8 cellular contexts compared by ENCODE assay signal in the genomic region with DNA sequence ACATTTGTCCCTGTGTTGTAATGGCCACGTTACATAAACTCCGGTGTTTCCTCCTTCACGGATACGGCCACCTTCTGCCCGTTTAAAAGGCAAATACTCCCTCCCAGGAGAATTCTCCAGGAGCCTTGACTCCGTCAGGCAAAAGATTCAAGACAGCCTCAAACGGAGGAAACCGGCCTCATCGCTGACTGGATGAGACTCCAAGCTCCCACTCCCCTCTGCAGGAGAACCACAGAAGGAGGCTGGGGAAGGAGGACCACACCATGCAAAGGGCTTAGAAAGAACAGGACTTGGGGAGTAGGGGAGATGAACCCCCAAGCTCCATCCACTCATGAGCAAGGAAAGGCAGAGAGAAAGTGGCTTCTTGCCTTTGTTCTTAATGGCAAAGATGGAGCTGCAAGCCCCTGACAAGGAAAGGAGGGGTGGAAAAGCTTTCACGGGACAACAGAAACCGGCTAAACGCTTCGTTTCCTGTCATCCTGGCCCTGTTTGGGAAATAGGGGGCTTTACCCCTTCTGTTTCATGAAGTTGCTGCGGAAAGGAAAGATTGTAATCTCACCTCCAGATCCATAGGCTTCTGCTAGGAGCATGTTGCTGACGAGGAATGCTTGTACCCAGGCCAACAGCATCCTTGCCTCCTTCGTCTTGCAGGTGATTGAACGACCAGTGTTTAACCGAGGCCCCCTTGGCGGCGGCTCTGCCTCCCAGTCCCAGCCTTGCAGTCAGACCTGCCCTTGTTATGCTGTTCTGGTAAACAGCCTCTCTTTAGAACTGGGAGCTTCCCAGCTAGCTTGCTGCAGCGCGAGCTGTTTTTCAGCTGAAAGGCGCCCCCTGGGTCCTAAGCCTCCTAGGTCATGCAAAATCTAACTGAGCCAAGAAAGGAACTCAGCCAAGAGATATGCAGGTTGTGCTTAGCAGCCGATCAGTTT. TPM values are rescaled to one million over a fixed set of nuclear protein-coding genes. Genes with fewer than 3 reads are reported as not detected.
DNase-seq lines count a peak whose midpoint lies in the region; ATAC-seq, FAIRE-seq and TF ChIP-seq lines count a peak whose summit lies in the region.

A gene with protein sequence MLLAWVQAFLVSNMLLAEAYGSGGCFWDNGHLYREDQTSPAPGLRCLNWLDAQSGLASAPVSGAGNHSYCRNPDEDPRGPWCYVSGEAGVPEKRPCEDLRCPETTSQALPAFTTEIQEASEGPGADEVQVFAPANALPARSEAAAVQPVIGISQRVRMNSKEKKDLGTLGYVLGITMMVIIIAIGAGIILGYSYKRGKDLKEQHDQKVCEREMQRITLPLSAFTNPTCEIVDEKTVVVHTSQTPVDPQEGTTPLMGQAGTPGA (minus strand): TSS at position 773 of the 929 bp plus-strand sequence. CDS start 144 bp downstream, at position 629.

- TF ChIP-seq POLR2A in GM12892 (IDR thresholded peaks at IDR 0.05; ENCODE audit: low read depth, low read length) = no peak

- no peaks in the 10 kb centered on the region for H3F3A ChIP-seq in neural cell (ENCODE audit: insufficient read depth, low read length, poor library complexity, severe bottlenecking)

- no peaks in the 10 kb centered on the region for H3K9me3 ChIP-seq in MG63
- H3K9me3 ChIP-seq in neural cell (ENCODE audit: low read length) = no peaks in the 10 kb centered on the region

- no peaks in the 10 kb centered on the region for H3K36me3 ChIP-seq in MG63
- H3K36me3 ChIP-seq in neural cell (ENCODE audit: insufficient read depth, low read length) = no peaks in the 10 kb centered on the region

- H3K27ac ChIP-seq in foreskin keratinocyte (peak within 1 kb of the TSS; percentile 72), neural cell (ENCODE audit: low read length) (peak within 1 kb of the TSS; percentile 84)

- in situ Hi-C loops in SK-MEL-5 (cut with HindIII; ENCODE audit: low pct_unique_long_range_greater_than_20kb, low sequenced_read_pairs) = no loop called here

- H3K4me3 ChIP-seq in MG63 (peak within 1 kb of the TSS; percentile 2; the same call in 1 of the 2 replicates), neural cell (ENCODE audit: low read length) (peak within 1 kb of the TSS; percentile 76)

- peaks cover 31% of the 10 kb centered on the region for H3K4me1 ChIP-seq in foreskin keratinocyte

- peak; percentile 49 for ATAC-seq in foreskin keratinocyte
- peak; percentile 60 for ATAC-seq in stimulated activated naive CD8-positive, alpha-beta T cell treated with anti-CD3 and anti-CD28 coated beads, Interleukin-15, Interleukin-2, amounts not matched to agents 100 U/mL and 50 U/mL, for 24 hours
- no peak for ATAC-seq in HG02981 (IDR thresholded peaks at IDR 0.05; ENCODE audit: unreplicated experiment)

- H3K79me2 ChIP-seq in neural cell (replicated peaks; ENCODE audit: insufficient read depth, low read length) = no peaks in the 10 kb centered on the region

- H3K9me2 ChIP-seq in neural cell (ENCODE audit: insufficient read depth, low read length) = no peaks in the 10 kb centered on the region

- peak; percentile 61 for TF ChIP-seq RAD21 in neural cell (conservative IDR thresholded peaks at IDR 0.05)

- peak within 1 kb of the TSS; percentile 40 for H2AFZ ChIP-seq in neural cell (ENCODE audit: low read depth, low read length)

- H3K27me3 ChIP-seq in MG63 (no peaks in the 10 kb centered on the region), foreskin keratinocyte (no peaks in the 10 kb centered on the region), neural cell (ENCODE audit: insufficient read depth, low read depth, low read length) (no peaks in the 10 kb centered on the region)

- peak within 1 kb of the TSS; percentile 76 for H3K4me2 ChIP-seq in neural cell (ENCODE audit: low read length)

- TF ChIP-seq CTCF in foreskin keratinocyte (conservative IDR thresholded peaks at IDR 0.05) (peak; percentile 69), neural cell (IDR thresholded peaks at IDR 0.05; ENCODE audit: poor library complexity, severe bottlenecking) (peak; percentile 48)

- no peak for TF ChIP-seq EP300 in neural cell (conservative IDR thresholded peaks at IDR 0.05; ENCODE audit: poor library complexity, severe bottlenecking)

- peak; percentile 94 for FAIRE-seq in GM12892 (lab: Jason Lieb, UNC)

- H3K9ac ChIP-seq in neural cell (ENCODE audit: low read length) = peak within 1 kb of the TSS; percentile 86

- DNase-seq in GM12892 (ENCODE audit: insufficient read length) (peak; percentile 57), MG63 (peak; percentile 61), SK-MEL-5 (ENCODE audit: low read depth, low spot score) (peak; percentile 88), foreskin keratinocyte (peak; percentile 66 to 80)
- DNase-seq in activated naive CD4-positive, alpha-beta T cell treated with Interleukin-2 at 50 U/mL for 16 hours = peak; percentile 83
- DNase-seq in stimulated activated naive CD8-positive, alpha-beta T cell treated with anti-CD3 and anti-CD28 coated beads, Interleukin-15, Interleukin-2, amounts not matched to agents 100 U/mL and 50 U/mL, for 24 hours = peak; percentile 85

- H4K20me1 ChIP-seq in neural cell (ENCODE audit: insufficient read depth) = no peaks in the 10 kb centered on the region

TF ChIP-seq in neural cell, 6 proteins besides CTCF, POLR2A, EP300 and RAD21:
- TF ChIP-seq, protein P1, sequence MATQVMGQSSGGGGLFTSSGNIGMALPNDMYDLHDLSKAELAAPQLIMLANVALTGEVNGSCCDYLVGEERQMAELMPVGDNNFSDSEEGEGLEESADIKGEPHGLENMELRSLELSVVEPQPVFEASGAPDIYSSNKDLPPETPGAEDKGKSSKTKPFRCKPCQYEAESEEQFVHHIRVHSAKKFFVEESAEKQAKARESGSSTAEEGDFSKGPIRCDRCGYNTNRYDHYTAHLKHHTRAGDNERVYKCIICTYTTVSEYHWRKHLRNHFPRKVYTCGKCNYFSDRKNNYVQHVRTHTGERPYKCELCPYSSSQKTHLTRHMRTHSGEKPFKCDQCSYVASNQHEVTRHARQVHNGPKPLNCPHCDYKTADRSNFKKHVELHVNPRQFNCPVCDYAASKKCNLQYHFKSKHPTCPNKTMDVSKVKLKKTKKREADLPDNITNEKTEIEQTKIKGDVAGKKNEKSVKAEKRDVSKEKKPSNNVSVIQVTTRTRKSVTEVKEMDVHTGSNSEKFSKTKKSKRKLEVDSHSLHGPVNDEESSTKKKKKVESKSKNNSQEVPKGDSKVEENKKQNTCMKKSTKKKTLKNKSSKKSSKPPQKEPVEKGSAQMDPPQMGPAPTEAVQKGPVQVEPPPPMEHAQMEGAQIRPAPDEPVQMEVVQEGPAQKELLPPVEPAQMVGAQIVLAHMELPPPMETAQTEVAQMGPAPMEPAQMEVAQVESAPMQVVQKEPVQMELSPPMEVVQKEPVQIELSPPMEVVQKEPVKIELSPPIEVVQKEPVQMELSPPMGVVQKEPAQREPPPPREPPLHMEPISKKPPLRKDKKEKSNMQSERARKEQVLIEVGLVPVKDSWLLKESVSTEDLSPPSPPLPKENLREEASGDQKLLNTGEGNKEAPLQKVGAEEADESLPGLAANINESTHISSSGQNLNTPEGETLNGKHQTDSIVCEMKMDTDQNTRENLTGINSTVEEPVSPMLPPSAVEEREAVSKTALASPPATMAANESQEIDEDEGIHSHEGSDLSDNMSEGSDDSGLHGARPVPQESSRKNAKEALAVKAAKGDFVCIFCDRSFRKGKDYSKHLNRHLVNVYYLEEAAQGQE (IDR thresholded peaks at IDR 0.05; ENCODE audit: borderline replicate concordance) = peak; percentile 80
- TF ChIP-seq MXI1 (conservative IDR thresholded peaks at IDR 0.05; ENCODE audit: poor library complexity, severe bottlenecking) (peak; percentile 75), SMC3 (conservative IDR thresholded peaks at IDR 0.05; ENCODE audit: poor library complexity) (peak; percentile 66), TAF1 (IDR thresholded peaks at IDR 0.05; ENCODE audit: low read depth) (peak; percentile 77), EZH2 (IDR thresholded peaks at IDR 0.05; ENCODE audit: borderline replicate concordance, insufficient read depth, low read length, poor library complexity, severe bottlenecking) (no peak), POLR2AphosphoS5 (IDR thresholded peaks at IDR 0.05) (peak; percentile 90)
TF ChIP-seq in neural cell: peak in this region for 5.

RNA-seq across cellular contexts. Expression of the gene that starts here (rescaled TPM):
- polyA plus RNA-seq in GM12892 (2012; ENCODE audit: missing spikeins) = 4.5 TPM
- 0.17 and 3.7 TPM in 2 replicates for total RNA-seq in MG63 (2014; rRNA removed; shearing (Covaris generic); ENCODE audit: low replicate concordance)
- total RNA-seq in SK-MEL-5 (2014; rRNA removed; shearing (Covaris generic)) = 2.3 and 2.7 TPM in 2 replicates
- polyA plus RNA-seq in SK-MEL-5 (2015; cell fraction: cytosol; rRNA removed) = 0.98 and 3.5 TPM in 2 replicates
- polyA plus RNA-seq in SK-MEL-5 (2015; cell fraction: nucleus; rRNA removed) = 1.6 and 4.6 TPM in 2 replicates
- total RNA-seq in foreskin keratinocyte = 6.1 and 11.9 TPM in 2 replicates
- 4.6 and 8.6 TPM in 2 replicates for polyA plus RNA-seq in foreskin keratinocyte
- polyA plus RNA-seq in neural cell = 32.0 and 38.4 TPM in 2 replicates
- polyA minus RNA-seq in neural cell = 26.0 and 29.0 TPM in 2 replicates
